Comparison of ENCODE assay signal across 1 cellular context in genomic region chr5:78808818-78809217, GRCh38.
TF ChIP-seq lines count a peak whose summit lies in the region.

No MANE protein-coding gene starts in this region.

TF ChIP-seq in IMR-90, 13 proteins besides CTCF, POLR2A, EP300 and RAD21 (continued from another document):
- TF ChIP-seq CHD1 (IDR thresholded peaks at IDR 0.05; ENCODE audit: low read depth, low read length) (no peak), BHLHE40 (IDR thresholded peaks at IDR 0.05; ENCODE audit: low read depth, low read length) (no peak), MAZ (IDR thresholded peaks at IDR 0.05; ENCODE audit: borderline replicate concordance, low read depth, low read length) (no peak), NFE2L2 (IDR thresholded peaks at IDR 0.05; ENCODE audit: low read depth, low read length) (no peak), CEBPB (IDR thresholded peaks at IDR 0.05; ENCODE audit: low read depth, low read length) (no peak)
TF ChIP-seq in IMR-90: peak in this region for 0.
